ENCODE assay signal across 1 cellular context in genomic region chr15:48331796-48332641, GRCh38.
TF ChIP-seq lines count a peak whose summit lies in the region.

No MANE protein-coding gene starts in this region.

TF ChIP-seq in HEK293, 187 proteins besides CTCF, POLR2A, EP300 and RAD21 (continued from another document and continues in another):
- no peak for TF ChIP-seq ZNF549 (tag by site-specific recombination; IDR thresholded peaks at IDR 0.05)
- no peak for TF ChIP-seq SETDB1 (IDR thresholded peaks at IDR 0.05; ENCODE audit: insufficient read length, low read length)
- TF ChIP-seq ZNF366 (tag by site-specific recombination; conservative IDR thresholded peaks at IDR 0.05): no peak
- 0 out of 2 replicates have a peak, but pooled peaks have one; percentile 17 for TF ChIP-seq ZNF639 (tag by site-specific recombination; IDR thresholded peaks at IDR 0.05)
- TF ChIP-seq ZNF433 (tag by site-specific recombination; IDR thresholded peaks at IDR 0.05; ENCODE audit: low read depth): no peak
- TF ChIP-seq HOXD13 (CRISPR knock-in tag; IDR thresholded peaks at IDR 0.05; ENCODE audit: borderline replicate concordance): no peak
- TF ChIP-seq ZNF548 (tag by site-specific recombination; IDR thresholded peaks at IDR 0.05): no peak
- no peak for TF ChIP-seq ZNF211 (tag by site-specific recombination; IDR thresholded peaks at IDR 0.05; ENCODE audit: low read depth)
- no peak for TF ChIP-seq ZNF530 (tag by site-specific recombination; IDR thresholded peaks at IDR 0.05; ENCODE audit: low read depth)
- TF ChIP-seq TCF7L2 (IDR thresholded peaks at IDR 0.05; ENCODE audit: borderline replicate concordance, low read depth, low read length): no peak
- no peak for TF ChIP-seq ZNF514 (tag by site-specific recombination; IDR thresholded peaks at IDR 0.05)
- no peak for TF ChIP-seq ZFP41 (tag by site-specific recombination; IDR thresholded peaks at IDR 0.05; ENCODE audit: borderline replicate concordance)
- no peak for TF ChIP-seq PRDM2 (tag by site-specific recombination; IDR thresholded peaks at IDR 0.05; ENCODE audit: borderline replicate concordance)
- TF ChIP-seq ZNF585B (tag by site-specific recombination; IDR thresholded peaks at IDR 0.05): no peak
- TF ChIP-seq, protein P1, sequence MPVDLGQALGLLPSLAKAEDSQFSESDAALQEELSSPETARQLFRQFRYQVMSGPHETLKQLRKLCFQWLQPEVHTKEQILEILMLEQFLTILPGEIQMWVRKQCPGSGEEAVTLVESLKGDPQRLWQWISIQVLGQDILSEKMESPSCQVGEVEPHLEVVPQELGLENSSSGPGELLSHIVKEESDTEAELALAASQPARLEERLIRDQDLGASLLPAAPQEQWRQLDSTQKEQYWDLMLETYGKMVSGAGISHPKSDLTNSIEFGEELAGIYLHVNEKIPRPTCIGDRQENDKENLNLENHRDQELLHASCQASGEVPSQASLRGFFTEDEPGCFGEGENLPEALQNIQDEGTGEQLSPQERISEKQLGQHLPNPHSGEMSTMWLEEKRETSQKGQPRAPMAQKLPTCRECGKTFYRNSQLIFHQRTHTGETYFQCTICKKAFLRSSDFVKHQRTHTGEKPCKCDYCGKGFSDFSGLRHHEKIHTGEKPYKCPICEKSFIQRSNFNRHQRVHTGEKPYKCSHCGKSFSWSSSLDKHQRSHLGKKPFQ (tag by site-specific recombination; IDR thresholded peaks at IDR 0.05): no peak
- TF ChIP-seq, protein P2, sequence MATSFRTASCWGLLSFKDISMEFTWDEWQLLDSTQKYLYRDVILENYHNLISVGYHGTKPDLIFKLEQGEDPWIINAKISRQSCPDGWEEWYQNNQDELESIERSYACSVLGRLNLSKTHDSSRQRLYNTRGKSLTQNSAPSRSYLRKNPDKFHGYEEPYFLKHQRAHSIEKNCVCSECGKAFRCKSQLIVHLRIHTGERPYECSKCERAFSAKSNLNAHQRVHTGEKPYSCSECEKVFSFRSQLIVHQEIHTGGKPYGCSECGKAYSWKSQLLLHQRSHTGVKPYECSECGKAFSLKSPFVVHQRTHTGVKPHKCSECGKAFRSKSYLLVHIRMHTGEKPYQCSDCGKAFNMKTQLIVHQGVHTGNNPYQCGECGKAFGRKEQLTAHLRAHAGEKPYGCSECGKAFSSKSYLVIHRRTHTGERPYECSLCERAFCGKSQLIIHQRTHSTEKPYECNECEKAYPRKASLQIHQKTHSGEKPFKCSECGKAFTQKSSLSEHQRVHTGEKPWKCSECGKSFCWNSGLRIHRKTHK (tag by site-specific recombination; IDR thresholded peaks at IDR 0.05): no peak
- TF ChIP-seq, protein P3, sequence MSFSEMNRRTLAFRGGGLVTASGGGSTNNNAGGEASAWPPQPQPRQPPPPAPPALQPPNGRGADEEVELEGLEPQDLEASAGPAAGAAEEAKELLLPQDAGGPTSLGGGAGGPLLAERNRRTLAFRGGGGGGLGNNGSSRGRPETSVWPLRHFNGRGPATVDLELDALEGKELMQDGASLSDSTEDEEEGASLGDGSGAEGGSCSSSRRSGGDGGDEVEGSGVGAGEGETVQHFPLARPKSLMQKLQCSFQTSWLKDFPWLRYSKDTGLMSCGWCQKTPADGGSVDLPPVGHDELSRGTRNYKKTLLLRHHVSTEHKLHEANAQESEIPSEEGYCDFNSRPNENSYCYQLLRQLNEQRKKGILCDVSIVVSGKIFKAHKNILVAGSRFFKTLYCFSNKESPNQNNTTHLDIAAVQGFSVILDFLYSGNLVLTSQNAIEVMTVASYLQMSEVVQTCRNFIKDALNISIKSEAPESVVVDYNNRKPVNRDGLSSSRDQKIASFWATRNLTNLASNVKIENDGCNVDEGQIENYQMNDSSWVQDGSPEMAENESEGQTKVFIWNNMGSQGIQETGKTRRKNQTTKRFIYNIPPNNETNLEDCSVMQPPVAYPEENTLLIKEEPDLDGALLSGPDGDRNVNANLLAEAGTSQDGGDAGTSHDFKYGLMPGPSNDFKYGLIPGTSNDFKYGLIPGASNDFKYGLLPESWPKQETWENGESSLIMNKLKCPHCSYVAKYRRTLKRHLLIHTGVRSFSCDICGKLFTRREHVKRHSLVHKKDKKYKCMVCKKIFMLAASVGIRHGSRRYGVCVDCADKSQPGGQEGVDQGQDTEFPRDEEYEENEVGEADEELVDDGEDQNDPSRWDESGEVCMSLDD (tag by site-specific recombination; IDR thresholded peaks at IDR 0.05): no peak
- peak; percentile 72 for TF ChIP-seq KLF1 (tag by site-specific recombination; IDR thresholded peaks at IDR 0.05)
- TF ChIP-seq ZNF146 (tag by site-specific recombination; IDR thresholded peaks at IDR 0.05): no peak
- TF ChIP-seq, protein P4, sequence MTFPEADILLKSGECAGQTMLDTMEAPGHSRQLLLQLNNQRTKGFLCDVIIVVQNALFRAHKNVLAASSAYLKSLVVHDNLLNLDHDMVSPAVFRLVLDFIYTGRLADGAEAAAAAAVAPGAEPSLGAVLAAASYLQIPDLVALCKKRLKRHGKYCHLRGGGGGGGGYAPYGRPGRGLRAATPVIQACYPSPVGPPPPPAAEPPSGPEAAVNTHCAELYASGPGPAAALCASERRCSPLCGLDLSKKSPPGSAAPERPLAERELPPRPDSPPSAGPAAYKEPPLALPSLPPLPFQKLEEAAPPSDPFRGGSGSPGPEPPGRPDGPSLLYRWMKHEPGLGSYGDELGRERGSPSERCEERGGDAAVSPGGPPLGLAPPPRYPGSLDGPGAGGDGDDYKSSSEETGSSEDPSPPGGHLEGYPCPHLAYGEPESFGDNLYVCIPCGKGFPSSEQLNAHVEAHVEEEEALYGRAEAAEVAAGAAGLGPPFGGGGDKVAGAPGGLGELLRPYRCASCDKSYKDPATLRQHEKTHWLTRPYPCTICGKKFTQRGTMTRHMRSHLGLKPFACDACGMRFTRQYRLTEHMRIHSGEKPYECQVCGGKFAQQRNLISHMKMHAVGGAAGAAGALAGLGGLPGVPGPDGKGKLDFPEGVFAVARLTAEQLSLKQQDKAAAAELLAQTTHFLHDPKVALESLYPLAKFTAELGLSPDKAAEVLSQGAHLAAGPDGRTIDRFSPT (tag by site-specific recombination; IDR thresholded peaks at IDR 0.05): no peak
- TF ChIP-seq, protein P5, sequence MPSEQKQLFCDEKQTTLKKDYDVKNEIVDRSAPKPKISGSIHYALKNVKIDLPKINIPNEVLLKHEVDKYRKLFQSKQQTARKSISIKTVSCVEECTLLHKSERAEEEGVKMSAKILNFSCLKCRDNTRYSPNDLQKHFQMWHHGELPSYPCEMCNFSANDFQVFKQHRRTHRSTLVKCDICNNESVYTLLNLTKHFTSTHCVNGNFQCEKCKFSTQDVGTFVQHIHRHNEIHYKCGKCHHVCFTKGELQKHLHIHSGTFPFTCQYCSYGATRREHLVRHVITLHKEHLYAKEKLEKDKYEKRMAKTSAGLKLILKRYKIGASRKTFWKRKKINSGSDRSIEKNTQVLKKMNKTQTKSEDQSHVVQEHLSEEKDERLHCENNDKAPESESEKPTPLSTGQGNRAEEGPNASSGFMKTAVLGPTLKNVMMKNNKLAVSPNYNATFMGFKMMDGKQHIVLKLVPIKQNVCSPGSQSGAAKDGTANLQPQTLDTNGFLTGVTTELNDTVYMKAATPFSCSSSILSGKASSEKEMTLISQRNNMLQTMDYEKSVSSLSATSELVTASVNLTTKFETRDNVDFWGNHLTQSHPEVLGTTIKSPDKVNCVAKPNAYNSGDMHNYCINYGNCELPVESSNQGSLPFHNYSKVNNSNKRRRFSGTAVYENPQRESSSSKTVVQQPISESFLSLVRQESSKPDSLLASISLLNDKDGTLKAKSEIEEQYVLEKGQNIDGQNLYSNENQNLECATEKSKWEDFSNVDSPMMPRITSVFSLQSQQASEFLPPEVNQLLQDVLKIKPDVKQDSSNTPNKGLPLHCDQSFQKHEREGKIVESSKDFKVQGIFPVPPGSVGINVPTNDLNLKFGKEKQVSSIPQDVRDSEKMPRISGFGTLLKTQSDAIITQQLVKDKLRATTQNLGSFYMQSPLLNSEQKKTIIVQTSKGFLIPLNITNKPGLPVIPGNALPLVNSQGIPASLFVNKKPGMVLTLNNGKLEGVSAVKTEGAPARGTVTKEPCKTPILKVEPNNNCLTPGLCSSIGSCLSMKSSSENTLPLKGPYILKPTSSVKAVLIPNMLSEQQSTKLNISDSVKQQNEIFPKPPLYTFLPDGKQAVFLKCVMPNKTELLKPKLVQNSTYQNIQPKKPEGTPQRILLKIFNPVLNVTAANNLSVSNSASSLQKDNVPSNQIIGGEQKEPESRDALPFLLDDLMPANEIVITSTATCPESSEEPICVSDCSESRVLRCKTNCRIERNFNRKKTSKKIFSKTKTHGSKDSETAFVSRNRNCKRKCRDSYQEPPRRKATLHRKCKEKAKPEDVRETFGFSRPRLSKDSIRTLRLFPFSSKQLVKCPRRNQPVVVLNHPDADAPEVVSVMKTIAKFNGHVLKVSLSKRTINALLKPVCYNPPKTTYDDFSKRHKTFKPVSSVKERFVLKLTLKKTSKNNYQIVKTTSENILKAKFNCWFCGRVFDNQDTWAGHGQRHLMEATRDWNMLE (tag by site-specific recombination; conservative IDR thresholded peaks at IDR 0.05; ENCODE audit: low read depth): no peak
- TF ChIP-seq ZNF2 (tag by site-specific recombination; IDR thresholded peaks at IDR 0.05): no peak
- peak; percentile 77 for TF ChIP-seq KLF9 (tag by site-specific recombination; IDR thresholded peaks at IDR 0.05; ENCODE audit: low read depth)
- TF ChIP-seq ZNF239 (tag by site-specific recombination; IDR thresholded peaks at IDR 0.05): no peak
- TF ChIP-seq ZFHX2 (tag by site-specific recombination; conservative IDR thresholded peaks at IDR 0.05): 0 out of 2 replicates have a peak, but pooled peaks have one; percentile 22
- no peak for TF ChIP-seq ZNF138 (tag by site-specific recombination; IDR thresholded peaks at IDR 0.05; ENCODE audit: borderline replicate concordance)
- peak; percentile 36; the same call in 1 of the 2 replicates for TF ChIP-seq ZNF76 (tag by site-specific recombination; IDR thresholded peaks at IDR 0.05; ENCODE audit: borderline replicate concordance, low read depth)
- no peak for TF ChIP-seq ZNF555 (tag by site-specific recombination; conservative IDR thresholded peaks at IDR 0.05)
- no peak for TF ChIP-seq ZNF624 (tag by site-specific recombination; IDR thresholded peaks at IDR 0.05)
- TF ChIP-seq PBX3 (CRISPR knock-in tag; IDR thresholded peaks at IDR 0.05): no peak
- TF ChIP-seq INSM2 (tag by site-specific recombination; IDR thresholded peaks at IDR 0.05): no peak
- no peak for TF ChIP-seq ZNF626 (tag by site-specific recombination; IDR thresholded peaks at IDR 0.05)
